11 cellular contexts compared by ENCODE assay signal in genomic region chr6:31558318-31558625, GRCh38. TPM values are rescaled to one million over a fixed set of nuclear protein-coding genes. Genes with fewer than 3 reads are reported as not detected.
DNase-seq lines count a peak whose midpoint lies in the region; ATAC-seq and TF ChIP-seq lines count a peak whose summit lies in the region.
"Had no signal": no experiment of that assay in that cellular context is flagged by ENCODE, and none has a peak within 500 bp of the region (broad histone marks: within the 10 kb centered on the region; RNA-seq: fewer than 3 reads in every experiment).

No MANE protein-coding gene starts in this region.

- no peak for TF ChIP-seq POLR2A in body of pancreas (IDR thresholded peaks at IDR 0.05)

- CTCF ChIA-PET in activated naive CD4-positive, alpha-beta T cell treated with anti-CD3 and anti-CD28 coated beads, Interleukin-2, amount 10 ng/mL, durations not matched to agents 7 days and 5 days (lab: Charles Lee) = interaction anchor here (17.7 kb wide), 1 partner anchor 31 kb away, joined by 1087 read pairs; the partner anchor contains the start of genes LST1, LTB, NCR3 and TNF
- CTCF ChIA-PET in activated CD8-positive, alpha-beta T cell treated with anti-CD3 and anti-CD28 coated beads for 36 hours (lab: Charles Lee) = interaction anchor here (1.5 to 56.2 kb wide), 3 partner anchors 11 to 34 kb away, joined by 7 to 2542 read pairs (median 45); partner anchors contain the start of genes ATP6V1G2, LST1, LTA and LTB

- H3K9ac ChIP-seq in liver (ENCODE audit: low read depth in 1 of 2, low read length in 2 of 2) = no peak overlapping the region

- H3K4me3 Mint-ChIP-seq in activated naive CD4-positive, alpha-beta T cell treated with anti-CD3 and anti-CD28 coated beads, Interleukin-2, amount 10 ng/mL, durations not matched to agents 7 days and 5 days = peak overlapping the region; percentile 63
- peak overlapping the region; percentile 56 for H3K4me3 Mint-ChIP-seq in activated CD8-positive, alpha-beta T cell treated with anti-CD3 and anti-CD28 coated beads for 36 hours

- no peaks in the 10 kb centered on the region for H3K9me3 ChIP-seq in liver (ENCODE audit: control insufficient read depth in 4 of 4, low read length in 3 of 4)
- no peaks in the 10 kb centered on the region for H3K9me3 ChIP-seq in body of pancreas
- H3K9me3 ChIP-seq: pancreas, thoracic aorta had no signal

- H3K27me3 Mint-ChIP-seq in activated naive CD4-positive, alpha-beta T cell treated with anti-CD3 and anti-CD28 coated beads, Interleukin-2, amount 10 ng/mL, durations not matched to agents 7 days and 5 days = peaks cover 11% of the 10 kb centered on the region
- no peaks in the 10 kb centered on the region for H3K27me3 Mint-ChIP-seq in activated CD8-positive, alpha-beta T cell treated with anti-CD3 and anti-CD28 coated beads for 36 hours

- intact Hi-C loops in activated CD8-positive, alpha-beta T cell treated with anti-CD3 and anti-CD28 coated beads for 36 hours (cut with micrococcal nuclease) = loop anchor here (2.0 kb wide), 1 partner anchor 17 kb away; the partner anchor contains the start of gene TNF
- intact Hi-C loops in body of pancreas (cut with DNase I) = no loop called here

- H3K36me3 Mint-ChIP-seq in activated naive CD4-positive, alpha-beta T cell treated with anti-CD3 and anti-CD28 coated beads, Interleukin-2, amount 10 ng/mL, durations not matched to agents 7 days and 5 days = peaks cover 50% of the 10 kb centered on the region
- H3K36me3 Mint-ChIP-seq in activated CD8-positive, alpha-beta T cell treated with anti-CD3 and anti-CD28 coated beads for 36 hours (ENCODE audit: low read depth) = peaks cover 41% of the 10 kb centered on the region

- no peak for ATAC-seq in activated CD8-positive, alpha-beta T cell treated with anti-CD3 and anti-CD28 coated beads for 36 hours
- no peak for ATAC-seq in body of pancreas

- DNase-seq in activated naive CD4-positive, alpha-beta T cell treated with anti-CD3 and anti-CD28 coated beads, Interleukin-2, amount 10 ng/mL, durations not matched to agents 7 days and 5 days = no peak
- no peak for DNase-seq in activated naive CD4-positive, alpha-beta T cell treated with Interleukin-2 at 50 U/mL for 16 hours
- no peak for DNase-seq in activated CD8-positive, alpha-beta T cell treated with anti-CD3 and anti-CD28 coated beads for 36 hours
- no peak for DNase-seq in substantia nigra (lab: John Stamatoyannopoulos, UW)
- no peak for DNase-seq in body of pancreas
- no peak for DNase-seq in AG08395 (ENCODE audit: low spot score)
- DNase-seq in NK-92 treated with Interleukin-12 subunit alpha and Interleukin-12 subunit beta, amount 100 ng/mL, for 24 hours (lab: John Stamatoyannopoulos, UW) = no peak
- DNase-seq: NCI-H2029, pancreas had no signal

- peaks cover 6 to 14% (median 11%) of the 10 kb centered on the region in 4 donors for H3K36me3 ChIP-seq in liver (ENCODE audit: control insufficient read depth in 4 of 4, insufficient read depth in 3 of 4, low read depth in 1 of 4, low read length in 3 of 4)
- H3K36me3 ChIP-seq in body of pancreas (replicated peaks in 1 of 2; ENCODE audit: insufficient read depth in 1 of 2, low read depth in 2 of 2) = peaks cover 10 to 11% of the 10 kb centered on the region in 2 donors

- 89% methylated on average over 8 of the region's 8 CpGs for WGBS in liver
- WGBS in body of pancreas, 2 donors = 80 to 84% methylated on average over 4 to 8 of the region's 8 CpGs

- no peaks in the 10 kb centered on the region for H3K9me3 Mint-ChIP-seq in activated naive CD4-positive, alpha-beta T cell treated with anti-CD3 and anti-CD28 coated beads, Interleukin-2, amount 10 ng/mL, durations not matched to agents 7 days and 5 days
- H3K9me3 Mint-ChIP-seq in activated CD8-positive, alpha-beta T cell treated with anti-CD3 and anti-CD28 coated beads for 36 hours = no peaks in the 10 kb centered on the region

- peak overlapping the region; percentile 91 for H3K27ac Mint-ChIP-seq in activated naive CD4-positive, alpha-beta T cell treated with anti-CD3 and anti-CD28 coated beads, Interleukin-2, amount 10 ng/mL, durations not matched to agents 7 days and 5 days
- peak overlapping the region; percentile 90 for H3K27ac Mint-ChIP-seq in activated CD8-positive, alpha-beta T cell treated with anti-CD3 and anti-CD28 coated beads for 36 hours

- no peak for TF ChIP-seq RAD21 in liver (IDR thresholded peaks at IDR 0.05)

- H3K27me3 ChIP-seq in liver (ENCODE audit: control insufficient read depth in 4 of 4, insufficient read depth in 4 of 4, low read length in 3 of 4) (no peaks in the 10 kb centered on the region), body of pancreas (no peaks in the 10 kb centered on the region)
- H3K27me3 ChIP-seq: pancreas had no signal

- POLR2A ChIA-PET in activated CD8-positive, alpha-beta T cell treated with anti-CD3 and anti-CD28 coated beads for 36 hours (lab: Charles Lee) = interaction anchor here (1.1 to 35.7 kb wide), 5 partner anchors 8 to 61 kb away, joined by 4 to 1181 read pairs (median 6); partner anchors contain the start of genes LST1, LTA, LTB and MICB

- H3K4me1 Mint-ChIP-seq in activated naive CD4-positive, alpha-beta T cell treated with anti-CD3 and anti-CD28 coated beads, Interleukin-2, amount 10 ng/mL, durations not matched to agents 7 days and 5 days = peaks cover 70% of the 10 kb centered on the region
- peaks cover 76% of the 10 kb centered on the region for H3K4me1 Mint-ChIP-seq in activated CD8-positive, alpha-beta T cell treated with anti-CD3 and anti-CD28 coated beads for 36 hours (ENCODE audit: low read depth)

- peaks cover 0 to 22% (median 7%) of the 10 kb centered on the region in 4 donors for H3K4me1 ChIP-seq in liver (ENCODE audit: control insufficient read depth in 4 of 4, insufficient read depth in 4 of 4, low read length in 3 of 4)
- H3K4me1 ChIP-seq in body of pancreas = peaks cover 9% of the 10 kb centered on the region

- TF ChIP-seq CTCF in activated CD8-positive, alpha-beta T cell treated with anti-CD3 and anti-CD28 coated beads for 36 hours (IDR thresholded peaks at IDR 0.05) = no peak
- TF ChIP-seq CTCF in liver (IDR thresholded peaks at IDR 0.05; ENCODE audit: low read depth, low read length, missing input control) (no peak), body of pancreas (IDR thresholded peaks at IDR 0.05) (no peak)

- H3K27ac ChIP-seq in liver (ENCODE audit: low read depth in 1 of 2, low read length in 2 of 2) (peak overlapping the region; percentile 55 to 84), substantia nigra (ENCODE audit: low read depth, low read length, poor library complexity, severe bottlenecking) (peak overlapping the region; percentile 17), body of pancreas (no peak overlapping the region)
- H3K27ac ChIP-seq: pancreas had no signal

- H3K4me3 ChIP-seq in liver (ENCODE audit: low read depth in 1 of 3, low read length in 3 of 3) = no peak overlapping the region
- no peak overlapping the region for H3K4me3 ChIP-seq in body of pancreas
- H3K4me3 ChIP-seq: pancreas, thoracic aorta had no signal

TF ChIP-seq in liver, 16 proteins besides CTCF, POLR2A, EP300 and RAD21:
- TF ChIP-seq YY1 (IDR thresholded peaks at IDR 0.05) = no peak
- no peak for TF ChIP-seq ZBTB33 (IDR thresholded peaks at IDR 0.05)
- no peak for TF ChIP-seq TAF1 (conservative IDR thresholded peaks at IDR 0.05)
- no peak for TF ChIP-seq FOXA2 (IDR thresholded peaks at IDR 0.05)
- no peak for TF ChIP-seq HNF4G (IDR thresholded peaks at IDR 0.05)
- TF ChIP-seq FOXA1 (IDR thresholded peaks at IDR 0.05) = no peak
- TF ChIP-seq ATF3 (IDR thresholded peaks at IDR 0.05) = no peak
- TF ChIP-seq EGR1 (IDR thresholded peaks at IDR 0.05; ENCODE audit: low read depth in 2 of 2) = no peak
TF ChIP-seq in liver: peak in this region for 0.

RNA-seq across cellular contexts. Expression of gene NFKBIL1, which starts 10.9 kb away (rescaled TPM):
- 10 to 100 TPM; 11.3 to 13.0 TPM for total RNA-seq in activated CD8-positive, alpha-beta T cell treated with anti-CD3 and anti-CD28 coated beads for 36 hours
- 1 to 10 TPM; 6.7 to 8.0 TPM for total RNA-seq in liver
- polyA plus RNA-seq in liver = 1 to 10 TPM; 3.3 to 9.6 TPM
- total RNA-seq in body of pancreas = 10 to 100 TPM in 1 of 2 donors, 1 to 10 TPM in 1; 5.6 to 27.0 TPM

RNA-seq across cellular contexts. Expression of gene ATP6V1G2, which starts 11.9 kb away (rescaled TPM):
- total RNA-seq in activated CD8-positive, alpha-beta T cell treated with anti-CD3 and anti-CD28 coated beads for 36 hours = 1 to 10 TPM in 1 of 2 experiments, under 1 TPM in 1; 0.86 to 1.1 TPM
- under 1 TPM; 0.14 to 0.17 TPM for total RNA-seq in liver
- polyA plus RNA-seq in liver = under 1 TPM; 0.35 to 0.36 TPM
- 1 to 10 TPM in 1 of 2 donors, not detected in 1; 1.0 TPM for total RNA-seq in body of pancreas

RNA-seq across cellular contexts. Expression of gene LTA, which starts 13.8 kb away (rescaled TPM):
- total RNA-seq in activated CD8-positive, alpha-beta T cell treated with anti-CD3 and anti-CD28 coated beads for 36 hours = 100 to 1,000 TPM; 713 to 724 TPM
- total RNA-seq in liver (not detected), body of pancreas (not detected)
- under 1 TPM in 1 of 2 donors, not detected in 1; 0.05 TPM for polyA plus RNA-seq in liver
- total RNA-seq: thoracic aorta had no signal

RNA-seq across cellular contexts. Expression of gene DDX39B, which starts 16.5 kb away (rescaled TPM):
- 100 to 1,000 TPM; 568 to 572 TPM for total RNA-seq in activated CD8-positive, alpha-beta T cell treated with anti-CD3 and anti-CD28 coated beads for 36 hours
- total RNA-seq in liver = 100 to 1,000 TPM; 151 to 254 TPM
- 100 to 1,000 TPM in 1 of 2 donors, 10 to 100 TPM in 1; 75.0 to 120 TPM for polyA plus RNA-seq in liver
- total RNA-seq in body of pancreas = 100 to 1,000 TPM; 132 to 260 TPM

RNA-seq across cellular contexts. Expression of gene TNF, which starts 17.1 kb away (rescaled TPM):
- 10 to 100 TPM; 89.2 to 92.5 TPM for total RNA-seq in activated CD8-positive, alpha-beta T cell treated with anti-CD3 and anti-CD28 coated beads for 36 hours
- under 1 TPM; 0.19 to 0.42 TPM for total RNA-seq in liver
- under 1 TPM in 1 of 2 donors, not detected in 1; 0.06 TPM for polyA plus RNA-seq in liver
- total RNA-seq in body of pancreas = 1 to 10 TPM in 1 of 2 donors, under 1 TPM in 1; 0.66 to 1.3 TPM

Comparison
In these comparisons a context has a peak if more than half of its experiments do, and no peak if none do; other contexts are left out.
1. H3K27ac ChIP-seq: peak in liver (2 of 2) and substantia nigra (single experiment); none in body of pancreas (0 of 4).
2. RNA of gene LTA, which starts 13.8 kb away (total RNA-seq): 713 to 724 TPM in activated CD8-positive, alpha-beta T cell treated with anti-CD3 and anti-CD28 coated beads for 36 hours; not detected in liver and not detected in body of pancreas; every median in the first group is over 100 times any median in the second.